In the genomic region with DNA sequence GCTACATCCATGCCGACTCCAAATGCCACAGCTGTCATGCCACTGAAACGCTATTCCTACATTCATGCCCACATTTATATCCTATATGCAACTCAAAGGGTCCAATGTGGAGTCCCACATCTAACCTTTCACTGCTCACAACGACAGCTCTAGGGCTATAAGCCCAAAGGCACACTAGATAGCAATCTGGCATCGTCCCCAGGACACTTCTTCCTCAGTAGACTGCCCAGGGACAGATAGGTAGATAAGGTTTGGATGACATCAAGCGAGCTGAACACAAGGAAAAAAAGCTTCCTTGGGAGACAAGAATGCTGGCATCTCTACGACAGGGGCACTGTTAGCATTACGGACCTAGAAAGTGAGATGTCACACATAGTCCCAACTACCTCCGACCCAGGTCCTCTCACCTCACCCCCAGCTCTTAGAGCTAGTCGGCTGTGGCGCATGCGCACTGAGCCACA, we compare ENCODE assay signal across 8 cellular contexts. TPM values are rescaled to one million over a fixed set of nuclear protein-coding genes. Genes with fewer than 3 reads are reported as not detected.
DNase-seq lines count a peak whose midpoint lies in the region; ATAC-seq and TF ChIP-seq lines count a peak whose summit lies in the region.

No MANE protein-coding gene starts in this region.

- H3K9me3 Mint-ChIP-seq in stimulated activated memory B cell treated with anti-CD40 and anti-IgM and Interleukin-4, amounts not matched to agents 10 μg/mL and 1 μg/mL and 100 μg/mL, for 72 hours, result no peaks in the 10 kb centered on the region

- H3K4me3 ChIP-seq in HUES48 (ENCODE audit: low read depth, low read length) (peak overlapping the region; percentile 81), adrenal gland (peak overlapping the region in 3 of 4 donors; percentile 26 to 69 (median 32)), iPS-18c (ENCODE audit: insufficient read depth, low read depth, low read length) (peak overlapping the region; percentile 65)

- no peak for TF ChIP-seq POLR2A in adrenal gland (IDR thresholded peaks at IDR 0.05)

- WGBS in adrenal gland, 4 donors, result 11 to 33% (median 33%) methylated on average over 9 to 11 of the region's 11 CpGs; no CpG with 5 or more reads in 1 of the 4 donors

- H3K27me3 ChIP-seq in HUES48 (ENCODE audit: control insufficient read depth, insufficient read depth, low read length), result peaks cover 61% of the 10 kb centered on the region
- peaks cover 35% of the 10 kb centered on the region for H3K27me3 ChIP-seq in adrenal gland

- H3K9ac ChIP-seq in HUES48 (ENCODE audit: low read depth, low read length), result no peak overlapping the region

- no peaks in the 10 kb centered on the region for H3K9me3 ChIP-seq in HUES48 (ENCODE audit: control insufficient read depth, insufficient read depth, low read length)
- H3K9me3 ChIP-seq in adrenal gland (replicated peaks in 1 of 3), result no peaks in the 10 kb centered on the region
- H3K9me3 ChIP-seq in iPS-18c (ENCODE audit: control insufficient read depth, insufficient read depth, low read length), result no peaks in the 10 kb centered on the region

- no peak for TF ChIP-seq CTCF in adrenal gland (IDR thresholded peaks at IDR 0.05)

- no peaks in the 10 kb centered on the region for H3K27me3 Mint-ChIP-seq in stimulated activated memory B cell treated with anti-CD40 and anti-IgM and Interleukin-4, amounts not matched to agents 10 μg/mL and 1 μg/mL and 100 μg/mL, for 72 hours

- intact Hi-C loops in adrenal gland (cut with DNase I), result no loop called here

- peak; percentile 12 for ATAC-seq in GM18498 (IDR thresholded peaks at IDR 0.05; ENCODE audit: unreplicated experiment)
- no peak for ATAC-seq in stimulated activated memory B cell treated with anti-CD40 and anti-IgM and Interleukin-4, amounts not matched to agents 10 μg/mL and 1 μg/mL and 100 μg/mL, for 72 hours

- H3K36me3 ChIP-seq in HUES48 (ENCODE audit: control insufficient read depth, insufficient read depth, low read length), result no peaks in the 10 kb centered on the region
- no peaks in the 10 kb centered on the region for H3K36me3 ChIP-seq in adrenal gland (replicated peaks in 1 of 2)

- H3K36me3 Mint-ChIP-seq in stimulated activated memory B cell treated with anti-CD40 and anti-IgM and Interleukin-4, amounts not matched to agents 10 μg/mL and 1 μg/mL and 100 μg/mL, for 72 hours, result no peaks in the 10 kb centered on the region

- H3K4me1 Mint-ChIP-seq in stimulated activated memory B cell treated with anti-CD40 and anti-IgM and Interleukin-4, amounts not matched to agents 10 μg/mL and 1 μg/mL and 100 μg/mL, for 72 hours, result no peaks in the 10 kb centered on the region

- H3K27ac Mint-ChIP-seq in stimulated activated memory B cell treated with anti-CD40 and anti-IgM and Interleukin-4, amounts not matched to agents 10 μg/mL and 1 μg/mL and 100 μg/mL, for 72 hours, result peak overlapping the region; percentile 64

- DNase-seq in AG08395 (ENCODE audit: low spot score) (peak; percentile 75), adrenal gland (peak in 3 of 7 donors; percentile 5 to 81 (median 64)), putamen (ENCODE audit: low spot score) (no peak)
- DNase-seq in stimulated activated naive CD4-positive, alpha-beta T cell (lab: John Stamatoyannopoulos, UW), result no peak

- no peak overlapping the region for H3K27ac ChIP-seq in HUES48 (ENCODE audit: low read depth, low read length)
- peak overlapping the region in 1 of 5 donors; percentile 64 for H3K27ac ChIP-seq in adrenal gland

- H3K4me1 ChIP-seq in HUES48 (ENCODE audit: control insufficient read depth, insufficient read depth, low read length) (0 out of 2 replicates have a peak, but pooled peaks cover 4% of the 10 kb centered on the region), adrenal gland (replicated peaks in 1 of 2) (no peaks in the 10 kb centered on the region)

- H3K4me3 Mint-ChIP-seq in stimulated activated memory B cell treated with anti-CD40 and anti-IgM and Interleukin-4, amounts not matched to agents 10 μg/mL and 1 μg/mL and 100 μg/mL, for 72 hours, result peak overlapping the region; percentile 82

RNA-seq across cellular contexts. Expression of a gene that starts 0.7 kb away (rescaled TPM):
- 1 to 10 TPM in 7 of 8 donors, under 1 TPM in 1; 0.09 to 3.1 (median 1.9) TPM for total RNA-seq in adrenal gland
- 1 to 10 TPM in 2 of 3 donors, under 1 TPM in 1; 0.64 to 4.4 (median 1.1) TPM for polyA plus RNA-seq in adrenal gland

RNA-seq across cellular contexts. Expression of a gene that starts 54.7 kb away (rescaled TPM):
- 10 to 100 TPM in 1 of 8 donors, 1 to 10 TPM in 6, under 1 TPM in 1; 0.17 to 10.6 (median 3.7) TPM for total RNA-seq in adrenal gland
- 1 to 10 TPM; 4.4 to 8.6 (median 6.3) TPM for polyA plus RNA-seq in adrenal gland
